Comparison of ENCODE assay signal across 1 cellular context in genomic region chr1:173477286-173478098, GRCh38.
TF ChIP-seq lines count a peak whose summit lies in the region.

PRDX6 (plus strand) TSS chr1:173477335; CDS start chr1:173477398, 63 bp downstream.

TF ChIP-seq in H1, 55 proteins besides CTCF, POLR2A, EP300 and RAD21 (continued from another document):
- no peak for TF ChIP-seq USF2 (IDR thresholded peaks at IDR 0.05; ENCODE audit: low read length)
- peak; percentile 92 for TF ChIP-seq TAF1 (IDR thresholded peaks at IDR 0.05; ENCODE audit: low read depth, low read length)
- TF ChIP-seq ZNF274 (IDR thresholded peaks at IDR 0.05; ENCODE audit: borderline replicate concordance, extremely low read depth, low read length): no peak
- TF ChIP-seq BRCA1 (IDR thresholded peaks at IDR 0.05; ENCODE audit: low read depth, low read length): no peak
- no peak for TF ChIP-seq EZH2 (IDR thresholded peaks at IDR 0.05; ENCODE audit: low read depth, low read length, severe bottlenecking)
- TF ChIP-seq TEAD4 (IDR thresholded peaks at IDR 0.05; ENCODE audit: low read depth, low read length): peak; percentile 60
- TF ChIP-seq CREB1 (IDR thresholded peaks at IDR 0.05): no peak
- TF ChIP-seq MAX (IDR thresholded peaks at IDR 0.05): peak; percentile 40
- peak; percentile 83 for TF ChIP-seq TBP (IDR thresholded peaks at IDR 0.05; ENCODE audit: low read depth, low read length)
- TF ChIP-seq CHD2 (IDR thresholded peaks at IDR 0.05; ENCODE audit: low read length): no peak
- TF ChIP-seq SP2 (IDR thresholded peaks at IDR 0.05; ENCODE audit: low read length): no peak
- TF ChIP-seq JUN (IDR thresholded peaks at IDR 0.05; ENCODE audit: low read depth, low read length): no peak
- no peak for TF ChIP-seq RXRA (IDR thresholded peaks at IDR 0.05; ENCODE audit: insufficient read depth, low read depth, low read length)
- TF ChIP-seq SRF (IDR thresholded peaks at IDR 0.05; ENCODE audit: low read depth, low read length): no peak
- TF ChIP-seq ATF2 (IDR thresholded peaks at IDR 0.05; ENCODE audit: low read length): no peak
- no peak; the same call in 1 of the 2 replicates for TF ChIP-seq SP4 (IDR thresholded peaks at IDR 0.05; ENCODE audit: low read length)
- TF ChIP-seq E2F6 (IDR thresholded peaks at IDR 0.05): no peak
- no peak for TF ChIP-seq BCL11A (IDR thresholded peaks at IDR 0.05; ENCODE audit: low read depth in 2 of 2, low read length in 2 of 2)
- TF ChIP-seq HDAC2 (IDR thresholded peaks at IDR 0.05; ENCODE audit: borderline replicate concordance in 1 of 2, low read depth in 2 of 2, low read length in 2 of 2): no peak; a peak in 1 of 4 replicates
- TF ChIP-seq ATF3 (IDR thresholded peaks at IDR 0.05; ENCODE audit: insufficient read depth, low read depth, low read length): no peak
- no peak for TF ChIP-seq TCF12 (IDR thresholded peaks at IDR 0.05; ENCODE audit: low read depth, low read length)
- peak; percentile 81 for TF ChIP-seq PHF8 (conservative IDR thresholded peaks at IDR 0.05; ENCODE audit: low read depth, low read length)
- no peak for TF ChIP-seq JUND (IDR thresholded peaks at IDR 0.05; ENCODE audit: low read length)
- no peak for TF ChIP-seq GTF2F1 (IDR thresholded peaks at IDR 0.05; ENCODE audit: borderline replicate concordance, low read depth, low read length)
- peak; percentile 91 for TF ChIP-seq RBBP5 (IDR thresholded peaks at IDR 0.05; ENCODE audit: borderline replicate concordance, low read depth, low read length)
- TF ChIP-seq CHD1 (IDR thresholded peaks at IDR 0.05; ENCODE audit: low read depth, low read length): no peak; the same call in 1 of the 2 replicates
- TF ChIP-seq RNF2 (IDR thresholded peaks at IDR 0.05; ENCODE audit: borderline replicate concordance, low read depth, low read length, missing control alignments, poor library complexity, severe bottlenecking): no peak
- TF ChIP-seq RFX5 (IDR thresholded peaks at IDR 0.05; ENCODE audit: borderline replicate concordance, low read depth, low read length): no peak
- peak; percentile 91 for TF ChIP-seq POLR2AphosphoS5 (IDR thresholded peaks at IDR 0.05; ENCODE audit: low read depth, low read length)
- no peak for TF ChIP-seq NRF1 (IDR thresholded peaks at IDR 0.05; ENCODE audit: low read depth, low read length)
- TF ChIP-seq YY1 (IDR thresholded peaks at IDR 0.05; ENCODE audit: low read depth, low read length): no peak
- peak in 1 of 2 experiments; percentile 66; a peak in 2 of 4 replicates for TF ChIP-seq SIN3A (conservative IDR thresholded peaks at IDR 0.05 in 1 of 2, IDR thresholded peaks at IDR 0.05 in 1 of 2; ENCODE audit: low read depth in 1 of 2, low read length in 2 of 2)
